29 cellular contexts compared by ENCODE assay signal in genomic region chr7:68785036-68785435, GRCh38.
DNase-seq lines count a peak whose midpoint lies in the region; ATAC-seq and TF ChIP-seq lines count a peak whose summit lies in the region.
"Had no signal": no experiment of that assay in that cellular context is flagged by ENCODE, and none has a peak within 500 bp of the region (broad histone marks: within the 10 kb centered on the region; RNA-seq: fewer than 3 reads in every experiment).

No MANE protein-coding gene starts in this region.

- no peak for TF ChIP-seq CTCF in AG10803 (conservative IDR thresholded peaks at IDR 0.05; ENCODE audit: low read length)
- TF ChIP-seq CTCF in mucosa of descending colon (IDR thresholded peaks at IDR 0.05) = no peak

- ATAC-seq in HG03460 (IDR thresholded peaks at IDR 0.05; ENCODE audit: unreplicated experiment) = no peak
- no peak for ATAC-seq in mucosa of descending colon
- ATAC-seq: activated T-cell treated with anti-CD3 and anti-CD28 coated beads, Interleukin-2, amount 50 U/mL, for 4 hours; gastroesophageal sphincter; K562; left lobe of liver; Panc1; stimulated activated naive B cell treated with anti-CD40 and anti-IgM and Interleukin-4, amounts not matched to agents 10 μg/mL and 1 μg/mL and 100 μg/mL, for 72 hours; upper lobe of right lung had no signal

- H3K4me1 ChIP-seq in mucosa of descending colon (ENCODE audit: low read depth) = no peaks in the 10 kb centered on the region
- H3K4me1 ChIP-seq: gastroesophageal sphincter, sigmoid colon, upper lobe of right lung had no signal

- H3K9me3 ChIP-seq in mucosa of descending colon = peaks cover 28% of the 10 kb centered on the region
- H3K9me3 ChIP-seq: gastroesophageal sphincter, MG63, sigmoid colon, upper lobe of right lung had no signal

- H3K36me3 ChIP-seq in mucosa of descending colon (ENCODE audit: low read depth) = no peaks in the 10 kb centered on the region
- H3K36me3 ChIP-seq: gastroesophageal sphincter, MG63, sigmoid colon, upper lobe of right lung, WERI-Rb-1 had no signal

- intact Hi-C loops in mucosa of descending colon (cut with DNase I, micrococcal nuclease) = no loop called here

- DNase-seq in AG10803 (ENCODE audit: low read depth) (peak; percentile 23), COR-L47 (lab: John Stamatoyannopoulos, UW) (peak; percentile 44), NCI-H69 (lab: John Stamatoyannopoulos, UW) (peak; percentile 55), kidney tubule cell (ENCODE audit: low spot score) (peak; percentile 80), inferior parietal cortex (ENCODE audit: extremely low spot score) (no peak), mucosa of descending colon (no peak)
- DNase-seq: activated CD4-positive, alpha-beta T cell treated with anti-CD3 and anti-CD28 coated beads, Interleukin-2, amount 10 ng/mL, durations not matched to agents 24 days and 14 days; activated gamma-delta T cell treated with Interleukin-2 at 50 U/mL for 16 hours; activated T-cell treated with anti-CD3 and anti-CD28 coated beads, Interleukin-2, amount 50 U/mL, for 4 hours; CD4-positive, alpha-beta T cell; cerebellar nuclear complex; GDM1; H9; hypothalamus; immature natural killer cell; MG63; NCI-H1694 treated with DMSO at 0.1 percent for 48 hours; NCI-H510A; sigmoid colon; stimulated activated CD4-positive, alpha-beta T cell treated with anti-CD3 and anti-CD28 coated beads, Interleukin-15, amount 100 ng/mL, for 24 hours; stimulated activated naive B cell treated with anti-CD40 and anti-IgM and Interleukin-4, amounts not matched to agents 10 μg/mL and 1 μg/mL and 100 μg/mL, for 72 hours; T1000; upper lobe of right lung; WERI-Rb-1 had no signal

- no peak overlapping the region for H3K4me3 ChIP-seq in AG10803 (ENCODE audit: low read length)
- H3K4me3 ChIP-seq in mucosa of descending colon = no peak overlapping the region
- H3K4me3 ChIP-seq: gastroesophageal sphincter, K562, MG63, sigmoid colon, upper lobe of right lung had no signal

Comparison
In these comparisons a context has a peak if more than half of its experiments do, and no peak if none do; other contexts are left out.
1. DNase-seq: peak in AG10803 (single experiment), COR-L47 (single experiment), NCI-H69 (single experiment) and kidney tubule cell (single experiment); none in inferior parietal cortex (single experiment) and mucosa of descending colon (0 of 3).